10 cellular contexts compared by ENCODE assay signal in genomic region chr7:27098493-27099223, GRCh38. TPM values are rescaled to one million over a fixed set of nuclear protein-coding genes. Genes with fewer than 3 reads are reported as not detected.
A peak's percentile ranks its signal among the peaks of the same experiment; 100 is the strongest.
DNase-seq lines count a peak whose midpoint lies in the region; ATAC-seq and TF ChIP-seq lines count a peak whose summit lies in the region.
"Had no signal": no experiment of that assay in that cellular context is flagged by ENCODE, and none has a peak within 500 bp of the region (broad histone marks: within the 10 kb centered on the region; RNA-seq: fewer than 3 reads in every experiment).

No MANE protein-coding gene starts in this region.

- H3K4me3 Mint-ChIP-seq in immature natural killer cell: peak overlapping the region in 4 of 5 donors; percentile 15 to 94 (median 21)

- peaks cover 45 to 65% of the 10 kb centered on the region in 2 donors for H3K4me1 Mint-ChIP-seq in immature natural killer cell

- no peaks in the 10 kb centered on the region for H3K27me3 ChIP-seq in adipocyte (replicated peaks; ENCODE audit: control insufficient read depth, insufficient read depth, low read length)

- DNase-seq in adipocyte (ENCODE audit: low read depth) (no peak), immature natural killer cell (no peak), skeletal muscle cell (ENCODE audit: low read depth) (no peak), NCI-H1436 (lab: John Stamatoyannopoulos, UW) (no peak), NCI-H2171 (lab: John Stamatoyannopoulos, UW) (no peak), HuH-7.5 (ENCODE audit: low spot score) (no peak)
- DNase-seq: activated naive CD4-positive, alpha-beta T cell treated with anti-CD3 and anti-CD28 coated beads, Interleukin-2, amount 50 U/mL, for 16 hours had no signal

- H3K36me3 ChIP-seq in adipocyte (ENCODE audit: control insufficient read depth, insufficient read depth, low read length, severe bottlenecking): no peaks in the 10 kb centered on the region

- H3K27ac Mint-ChIP-seq in immature natural killer cell: peak overlapping the region in 1 of 6 donors; percentile 35

- H3K4me3 ChIP-seq in adipocyte (ENCODE audit: low read length): peak overlapping the region; percentile 94
- peak overlapping the region; percentile 89 for H3K4me3 ChIP-seq in skeletal muscle cell (ENCODE audit: low read depth, low read length)
- H3K4me3 ChIP-seq: GM12878 had no signal

- H3K36me3 Mint-ChIP-seq in immature natural killer cell: peaks cover 23 to 38% (median 29%) of the 10 kb centered on the region in 3 donors

- TF ChIP-seq CTCF in GM12874 (IDR thresholded peaks at IDR 0.05; ENCODE audit: insufficient read depth, low read depth, low read length): 0 out of 2 replicates have a peak, but pooled peaks have one; percentile 5

- peaks cover 23 to 27% (median 26%) of the 10 kb centered on the region in 3 donors for H3K27me3 Mint-ChIP-seq in immature natural killer cell (ENCODE audit: low read depth in 3 of 3)

- peaks cover 54% of the 10 kb centered on the region for H3K4me1 ChIP-seq in adipocyte (ENCODE audit: control insufficient read depth, insufficient read depth, low read length)

- H3K9me3 Mint-ChIP-seq in immature natural killer cell: no peaks in the 10 kb centered on the region

- no peaks in the 10 kb centered on the region for H3K9me3 ChIP-seq in adipocyte (ENCODE audit: control insufficient read depth, low read length)

- no peak for ATAC-seq in HG03439 (IDR thresholded peaks at IDR 0.05; ENCODE audit: unreplicated experiment)
- ATAC-seq: GM12878 had no signal

- peak overlapping the region; percentile 97 for H3K9ac ChIP-seq in adipocyte (ENCODE audit: low read length)

RNA-seq across cellular contexts. Expression of gene HOXA1, which starts 2.9 kb away (rescaled TPM):
- polyA plus RNA-seq in immature natural killer cell: under 1 TPM in 1 of 3 donors, not detected in 2; 0.62 TPM

RNA-seq across cellular contexts. Expression of gene HOXA2, which starts 3.8 kb away (rescaled TPM):
- polyA plus RNA-seq in immature natural killer cell: not detected
- polyA plus RNA-seq: GM12878 had no signal

RNA-seq across cellular contexts. Expression of gene HOXA4, which starts 31.9 kb away (rescaled TPM):
- polyA plus RNA-seq in immature natural killer cell: 1 to 10 TPM in 1 of 3 donors, under 1 TPM in 1, not detected in 1; 0.51 to 1.2 TPM

RNA-seq across cellular contexts. Expression of gene HOXA5, which starts 44.8 kb away (rescaled TPM):
- polyA plus RNA-seq in immature natural killer cell: 1 to 10 TPM in 1 of 3 donors, under 1 TPM in 2; 0.42 to 1.1 (median 0.73) TPM

RNA-seq across cellular contexts. Expression of gene HOXA6, which starts 48.9 kb away (rescaled TPM):
- 1 to 10 TPM in 1 of 3 donors, under 1 TPM in 1, not detected in 1; 0.52 to 3.8 TPM for polyA plus RNA-seq in immature natural killer cell
